Comparison of ENCODE assay signal across 1 cellular context in genomic region chr4:86026720-86027119, GRCh38.
TF ChIP-seq lines count a peak whose summit lies in the region.

No MANE protein-coding gene starts in this region.

TF ChIP-seq in GM23338, 12 proteins besides CTCF, POLR2A, EP300 and RAD21 (continued from another document):
- no peak for TF ChIP-seq EZH2phosphoT487 (IDR thresholded peaks at IDR 0.05; ENCODE audit: unreplicated experiment)
- no peak for TF ChIP-seq JUNB (IDR thresholded peaks at IDR 0.05; ENCODE audit: unreplicated experiment)
- TF ChIP-seq ZNF331 (CRISPR knock-in tag; IDR thresholded peaks at IDR 0.05; ENCODE audit: low read depth), result no peak
- no peak for TF ChIP-seq EZH2 (IDR thresholded peaks at IDR 0.05; ENCODE audit: low read depth, unreplicated experiment)
- TF ChIP-seq CREB1 (CRISPR knock-in tag; IDR thresholded peaks at IDR 0.05; ENCODE audit: low read depth), result no peak
- TF ChIP-seq REST (IDR thresholded peaks at IDR 0.05; ENCODE audit: unreplicated experiment), result no peak
- TF ChIP-seq ZNF114 (CRISPR knock-in tag; IDR thresholded peaks at IDR 0.05), result no peak
